ENCODE assay signal across 8 cellular contexts in the genomic region with DNA sequence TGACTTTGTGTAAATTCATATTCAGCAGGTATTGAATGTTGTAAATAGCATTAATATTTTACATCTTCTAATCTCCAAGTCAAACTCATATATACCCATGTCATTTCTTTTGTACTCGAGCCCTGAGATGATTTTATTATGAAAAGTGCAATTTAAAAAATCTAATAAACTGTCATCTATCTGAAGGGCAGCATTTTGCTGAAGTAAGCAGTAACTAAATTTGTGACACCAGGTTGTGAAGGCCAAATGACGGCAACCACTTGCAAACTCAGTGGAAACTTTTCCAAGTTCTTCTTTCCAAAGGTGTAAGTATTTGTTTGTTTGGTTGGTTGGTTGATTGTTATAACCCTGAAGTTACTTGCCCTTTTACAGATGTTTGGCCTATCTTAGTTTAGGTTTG.
"Had no signal": no experiment of that assay in that cellular context is flagged by ENCODE, and none has a peak within 500 bp of the region (broad histone marks: within the 10 kb centered on the region; RNA-seq: fewer than 3 reads in every experiment).

No MANE protein-coding gene starts in this region.

- ATAC-seq: GM12878 had no signal

- FAIRE-seq: G401.6, GM12878, GM12891, GM12892, GM18507, GM19239 had no signal

- H3K4me3 ChIP-seq: GM12878 had no signal

- DNase-seq: GDM1, GF-D8 had no signal
